ENCODE assay signal across 8 cellular contexts in genomic region chr1:26233903-26234643, GRCh38. TPM values are rescaled to one million over a fixed set of nuclear protein-coding genes. Genes with fewer than 3 reads are reported as not detected.
DNase-seq lines count a peak whose midpoint lies in the region; ATAC-seq and TF ChIP-seq lines count a peak whose summit lies in the region.

CEP85 (plus strand) TSS chr1:26234200; CDS start chr1:26239784, 5,584 bp downstream.

- peak within 1 kb of the TSS; percentile 88 for H2BK5ac ChIP-seq in IMR-90 (ENCODE audit: low read depth, low read length, poor library complexity, severe bottlenecking)

- H3K36me3 ChIP-seq in IMR-90 (ENCODE audit: control insufficient read depth, insufficient read depth, low read length) (no peaks in the 10 kb centered on the region), OCI-LY7 (ENCODE audit: insufficient read depth, low read length) (peaks cover 33% of the 10 kb centered on the region)

- no peak within 1 kb of the TSS for H2BK20ac ChIP-seq in IMR-90 (ENCODE audit: low read depth, low read length)

- peak within 1 kb of the TSS; percentile 73; the same call in 1 of the 2 replicates for H4K91ac ChIP-seq in IMR-90 (ENCODE audit: insufficient read depth, low read depth, low read length)

- H3K36me3 Mint-ChIP-seq in endothelial cell (ENCODE audit: low read depth, unreplicated experiment) (no peaks in the 10 kb centered on the region), mesothelial cell of epicardium (no peaks in the 10 kb centered on the region)

- intact Hi-C loops in IMR-90 (cut with micrococcal nuclease) = loop anchor here (5.0 to 10.0 kb wide), 2 partner anchors 67 to 129 kb away; partner anchors contain the start of genes C1orf232 and ZNF593
- intact Hi-C loops in OCI-LY7 (cut with micrococcal nuclease; ENCODE audit: unreplicated experiment) = loop anchor here (1.0 to 2.0 kb wide), 2 partner anchors 65 to 123 kb away; partner anchors contain the start of genes PDIK1L and ZNF593

- H3K27me3 Mint-ChIP-seq in endothelial cell (ENCODE audit: unreplicated experiment) (peaks cover 3% of the 10 kb centered on the region), mesothelial cell of epicardium (ENCODE audit: low read depth) (no peaks in the 10 kb centered on the region)

- peak; percentile 88 for ATAC-seq in GM21528 (IDR thresholded peaks at IDR 0.05; ENCODE audit: low FRiP score, unreplicated experiment)
- ATAC-seq in IMR-90 (ENCODE audit: low read depth) = peak; percentile 98

- H3K4me3 Mint-ChIP-seq in endothelial cell (ENCODE audit: unreplicated experiment) (peak within 1 kb of the TSS; percentile 95), mesothelial cell of epicardium (peak within 1 kb of the TSS; percentile 99)

- peak within 1 kb of the TSS; percentile 66 to 91 for H4K8ac ChIP-seq in IMR-90 (ENCODE audit: low read depth in 2 of 2, low read length in 2 of 2)

- peak within 1 kb of the TSS; percentile 97 for H3K4me2 ChIP-seq in IMR-90 (ENCODE audit: low read depth, low read length)
- H3K4me2 ChIP-seq in OCI-LY7 (ENCODE audit: low read length) = peak within 1 kb of the TSS; percentile 82

- H3K4me3 ChIP-seq in IMR-90 (ENCODE audit: insufficient read depth, low read depth, low read length) = peak within 1 kb of the TSS; percentile 86
- H3K4me3 ChIP-seq in OCI-LY7 (ENCODE audit: low read depth, low read length, poor library complexity, severe bottlenecking) = peak within 1 kb of the TSS; percentile 86

- 0% methylated on average over 34 of the region's 73 CpGs; no CpG with 5 or more reads in 1 of the 2 experiments for WGBS in IMR-90 (ENCODE audit: extremely low coverage in 2 of 2, insufficient read length in 1 of 2), 2 experiments

- H3K18ac ChIP-seq in IMR-90 (ENCODE audit: low read depth, low read length) = peak within 1 kb of the TSS; percentile 33; the same call in 1 of the 2 replicates

- DNase-seq in DMS114 treated with DMSO at 0.1 percent for 48 hours (lab: John Stamatoyannopoulos, UW; ENCODE audit: unreplicated experiment) (peak; percentile 95), IMR-90 (peak; percentile 96), OCI-LY7 (ENCODE audit: low spot score) (peak; percentile 98), activated T-cell treated with anti-CD3 and anti-CD28 coated beads for 1 hour (ENCODE audit: low read depth) (peak; percentile 96), endothelial cell (ENCODE audit: low spot score) (peak; percentile 98), mesothelial cell of epicardium (ENCODE audit: low spot score in 2 of 2, unreplicated experiment in 2 of 2) (peak; percentile 98 to 99)
- peak; percentile 96 to 97 for DNase-seq in stimulated activated CD8-positive, alpha-beta memory T cell treated with anti-CD3 and anti-CD28 coated beads, Interleukin-15, amount 100 ng/mL, for 48 hours (ENCODE audit: low read depth in 2 of 2)

- TF ChIP-seq CTCF in IMR-90 (conservative IDR thresholded peaks at IDR 0.05; ENCODE audit: low read depth, low read length) (peak; percentile 84), OCI-LY7 (conservative IDR thresholded peaks at IDR 0.05; ENCODE audit: low read length) (peak; percentile 87), endothelial cell (IDR thresholded peaks at IDR 0.05; ENCODE audit: unreplicated experiment) (peak; percentile 70), mesothelial cell of epicardium (IDR thresholded peaks at IDR 0.05; ENCODE audit: unreplicated experiment) (peak; percentile 74)

- H2AK5ac ChIP-seq in IMR-90 (ENCODE audit: low read depth, low read length) = peak within 1 kb of the TSS; percentile 83

- in situ Hi-C loops in IMR-90 (cut with MboI; ENCODE audit: low sequenced_read_pairs) = no loop called here

- CTCF ChIA-PET in IMR-90 (lab: Yijun Ruan, JAX) (interaction anchor here (0.6 to 1.8 kb wide), 10 partner anchors 11 to 795 kb away, joined by 3 to 8 read pairs (median 3); partner anchors contain the start of genes SH3BGRL3 and ZNF593), OCI-LY7 (lab: Charles Lee; ENCODE audit: unreplicated experiment) (interaction anchor here (0.7 to 1.4 kb wide), 2 partner anchors 21 to 304 kb away, joined by 3 read pairs; no protein-coding TSS in a partner anchor)

- peak within 1 kb of the TSS; percentile 63 for H2BK120ac ChIP-seq in IMR-90 (ENCODE audit: low read depth, low read length)

- TF ChIP-seq POLR2A in IMR-90 (IDR thresholded peaks at IDR 0.05; ENCODE audit: low read depth, low read length) = peak; percentile 35; the same call in 1 of the 2 replicates

- H3K9me1 ChIP-seq in IMR-90 (ENCODE audit: insufficient read depth, low read length) = peaks cover 6% of the 10 kb centered on the region; the same call in 1 of the 2 replicates

- H3K9ac ChIP-seq in IMR-90 (ENCODE audit: low read depth, low read length) = peak within 1 kb of the TSS; percentile 61

- H3K4me1 Mint-ChIP-seq in endothelial cell (ENCODE audit: unreplicated experiment) (peaks cover 3% of the 10 kb centered on the region), mesothelial cell of epicardium (peaks cover 31% of the 10 kb centered on the region)

- dilution Hi-C loops in IMR-90 (cut with HindIII; ENCODE audit: low sequenced_read_pairs, unreplicated experiment) = no loop called here

- H3K9me2 ChIP-seq in OCI-LY7 (ENCODE audit: insufficient read depth, low read length) = no peaks in the 10 kb centered on the region

- H3K79me2 ChIP-seq in OCI-LY7 (ENCODE audit: insufficient read depth, low read depth, low read length) = peaks cover 48% of the 10 kb centered on the region

- TF ChIP-seq RAD21 in IMR-90 (IDR thresholded peaks at IDR 0.05; ENCODE audit: low read length) = peak; percentile 57

- no peaks in the 10 kb centered on the region for H3K27me3 ChIP-seq in IMR-90 (ENCODE audit: control insufficient read depth, insufficient read depth, low read length)

- H4K5ac ChIP-seq in IMR-90 (ENCODE audit: low read depth, low read length) = peak within 1 kb of the TSS; percentile 74

- peaks cover 4% of the 10 kb centered on the region for H3K4me1 ChIP-seq in IMR-90 (ENCODE audit: control insufficient read depth, insufficient read depth, low read length)
- H3K4me1 ChIP-seq in OCI-LY7 (ENCODE audit: insufficient read depth, low read length, poor library complexity, severe bottlenecking) = peaks cover 34% of the 10 kb centered on the region

- H3K4ac ChIP-seq in IMR-90 (ENCODE audit: low read depth, low read length) = peak within 1 kb of the TSS; percentile 79

- H3K27ac Mint-ChIP-seq in endothelial cell (ENCODE audit: unreplicated experiment) = peak within 1 kb of the TSS; percentile 21
- H3K27ac Mint-ChIP-seq in mesothelial cell of epicardium = peak within 1 kb of the TSS; percentile 99

- peak within 1 kb of the TSS; percentile 91 for H3K23ac ChIP-seq in IMR-90 (ENCODE audit: low read depth, low read length)

- H3K9me3 Mint-ChIP-seq in endothelial cell (ENCODE audit: unreplicated experiment) (no peaks in the 10 kb centered on the region), mesothelial cell of epicardium (no peaks in the 10 kb centered on the region)

- H2AFZ ChIP-seq in IMR-90 (replicated peaks; ENCODE audit: low read length, poor library complexity) (peak within 1 kb of the TSS; percentile 99), OCI-LY7 (ENCODE audit: low read length) (peak within 1 kb of the TSS; percentile 92)

- H3K9me3 ChIP-seq in IMR-90 (ENCODE audit: control insufficient read depth, insufficient read depth, low read length) (no peaks in the 10 kb centered on the region), OCI-LY7 (ENCODE audit: low read length) (peaks cover 11% of the 10 kb centered on the region; the same call in 1 of the 2 replicates)

- peak within 1 kb of the TSS; percentile 80 for H3K14ac ChIP-seq in IMR-90 (replicated peaks; ENCODE audit: low read depth, low read length)

- H3K27ac ChIP-seq in IMR-90 (ENCODE audit: insufficient read depth, low read length) = peak within 1 kb of the TSS; percentile 65
- peak within 1 kb of the TSS; percentile 67 for H3K27ac ChIP-seq in OCI-LY7 (ENCODE audit: low read depth, low read length, poor library complexity, severe bottlenecking)

- POLR2A ChIA-PET in IMR-90 (lab: Charles Lee; ENCODE audit: unreplicated experiment) = no interaction called here
- POLR2A ChIA-PET in OCI-LY7 (lab: Charles Lee) = interaction anchor here (0.5 to 1.5 kb wide), 7 partner anchors 11 to 214 kb away, joined by 3 to 5 read pairs (median 3); partner anchors contain the start of genes DHDDS and ZNF593

- peak within 1 kb of the TSS; percentile 62 for H3K56ac ChIP-seq in IMR-90 (ENCODE audit: extremely low read depth, insufficient read depth, low read length)

- H3K79me1 ChIP-seq in IMR-90 (ENCODE audit: low read depth in 1 of 2, low read length in 2 of 2) = peaks cover 11 to 32% of the 10 kb centered on the region in 2 experiments

- peak within 1 kb of the TSS; percentile 21; the same call in 1 of the 3 replicates for H2BK15ac ChIP-seq in IMR-90 (ENCODE audit: low read depth, low read length)

- no peaks in the 10 kb centered on the region for H4K20me1 ChIP-seq in IMR-90 (ENCODE audit: insufficient read depth, low read length)
- H4K20me1 ChIP-seq in OCI-LY7 (ENCODE audit: insufficient read depth, low read length) = no peaks in the 10 kb centered on the region

- no TSS peak for BruUV-seq in IMR-90 (replicated peaks; lab: Mats Ljungman, UMichigan)
- BruUV-seq in OCI-LY7 (replicated peaks; lab: Mats Ljungman, UMichigan) = no TSS peak

- H2AK9ac ChIP-seq in IMR-90 (replicated peaks; ENCODE audit: low read depth, low read length, poor library complexity) = peak within 1 kb of the TSS; percentile 96

TF ChIP-seq in IMR-90, 13 proteins besides CTCF, POLR2A, EP300 and RAD21 (continues in another document):
- TF ChIP-seq CEBPB (IDR thresholded peaks at IDR 0.05; ENCODE audit: low read depth, low read length) (no peak), CHD1 (IDR thresholded peaks at IDR 0.05; ENCODE audit: low read depth, low read length) (no peak), USF2 (IDR thresholded peaks at IDR 0.05; ENCODE audit: low read depth, low read length) (0 out of 2 replicates have a peak, but pooled peaks have one; percentile 15), FOS (IDR thresholded peaks at IDR 0.05; ENCODE audit: low read depth, low read length) (no peak), SMC3 (IDR thresholded peaks at IDR 0.05; ENCODE audit: low read depth, low read length) (peak; percentile 45)

RNA-seq across cellular contexts. Expression of gene CEP85, which starts in this region (rescaled TPM):
- 11.1 and 11.5 TPM in 2 replicates for total RNA-seq in IMR-90 (2012; rRNA removed)
- 11.2 and 11.8 TPM in 2 replicates for polyA plus RNA-seq in IMR-90 (2012; rRNA removed)
- 4.2 and 4.4 TPM in 2 replicates for polyA plus RNA-seq in IMR-90 (2012; cell fraction: cytosol; rRNA removed)
- polyA plus RNA-seq in IMR-90 (2012; cell fraction: nucleus; rRNA removed; ENCODE audit: low replicate concordance) = 19.2 and 30.7 TPM in 2 replicates
- total RNA-seq in OCI-LY7 (2014; rRNA removed; shearing (Covaris generic)) = 46.4 and 55.2 TPM in 2 replicates
- 47.1 and 53.6 TPM in 2 replicates for total RNA-seq in OCI-LY7 (2022)
- total RNA-seq in endothelial cell (ENCODE audit: unreplicated experiment) = 9.7 TPM
- total RNA-seq in mesothelial cell of epicardium = 18.2 to 22.7 TPM (median 20.3 TPM) in 3 replicates

Comparison
In these comparisons a context has a peak if more than half of its experiments do, and no peak if none do; other contexts are left out.
1. Peak in every context shown above with its lines: DNase-seq, ATAC-seq, H3K4me3 ChIP-seq and H3K27ac ChIP-seq.